ENCODE assay signal across 8 cellular contexts in the genomic region with DNA sequence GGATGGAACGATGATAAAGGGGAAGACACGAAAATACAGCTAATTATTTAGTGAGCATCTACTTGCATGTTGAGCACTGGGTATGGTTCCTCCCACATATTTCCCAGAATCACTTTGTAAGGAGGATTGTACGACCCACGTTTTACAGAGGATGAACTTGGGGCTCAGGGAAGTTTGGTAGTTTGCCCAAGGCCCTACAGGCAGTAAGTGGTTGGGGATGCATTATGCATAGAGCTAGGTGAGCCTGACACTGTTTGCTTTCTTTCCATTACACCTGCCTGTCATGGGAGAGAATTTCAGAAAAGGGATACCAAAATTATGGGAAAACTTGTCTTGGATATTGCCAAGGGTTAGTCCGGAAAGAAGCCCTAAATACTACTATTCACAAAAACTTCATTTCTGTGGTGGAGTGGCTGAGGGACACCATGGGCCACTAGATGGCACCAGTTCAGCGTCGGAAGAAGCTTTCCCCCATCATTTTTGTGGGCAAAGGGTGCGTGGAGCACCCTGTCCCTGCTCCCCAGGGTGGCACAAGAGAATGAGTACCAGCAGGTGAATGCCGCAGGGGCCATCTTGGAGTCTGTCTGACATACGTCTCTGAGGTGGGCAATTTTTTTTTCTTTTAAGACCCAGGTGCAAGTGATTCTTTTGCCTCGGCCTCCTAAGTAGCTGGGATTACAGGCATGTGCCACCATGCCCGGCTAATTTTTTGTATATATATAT. TPM values are rescaled to one million over a fixed set of nuclear protein-coding genes. Genes with fewer than 3 reads are reported as not detected.
A peak's percentile ranks its signal among the peaks of the same experiment; 100 is the strongest.
DNase-seq lines count a peak whose midpoint lies in the region; ATAC-seq and TF ChIP-seq lines count a peak whose summit lies in the region.

No MANE protein-coding gene starts in this region.

- no peak overlapping the region for H3K4me3 ChIP-seq in AG04450 (ENCODE audit: low read depth, low read length)
- no peak overlapping the region for H3K4me3 ChIP-seq in mesendoderm (ENCODE audit: low read length)

- no peak for ATAC-seq in GM21723 (IDR thresholded peaks at IDR 0.05; ENCODE audit: unreplicated experiment)

- peak overlapping the region; percentile 1 for H3K9ac ChIP-seq in mesendoderm (ENCODE audit: low read length)

- no peaks in the 10 kb centered on the region for H3K79me2 ChIP-seq in mesendoderm (ENCODE audit: control insufficient read depth, insufficient read depth, low read length)

- no peak overlapping the region for H3K23ac ChIP-seq in mesendoderm (ENCODE audit: low read length)

- POLR2A ChIA-PET in AG04450 (lab: Yijun Ruan, JAX) = interaction anchor here (0.8 kb wide), 1 partner anchor 348 kb away, joined by 3 read pairs; no protein-coding TSS in a partner anchor

- H3K4me1 ChIP-seq in mesendoderm (ENCODE audit: control insufficient read depth, low read depth, low read length) = no peaks in the 10 kb centered on the region

- no peaks in the 10 kb centered on the region for H3K9me3 ChIP-seq in AG04450 (ENCODE audit: control insufficient read depth, insufficient read depth, low read length)

- CTCF ChIA-PET in AG04450 (lab: Charles Lee) = interaction anchor here (0.5 to 6.5 kb wide), 22 partner anchors 9 to 846 kb away, joined by 3 to 178 read pairs (median 4); a partner anchor contains a TSS

- H2AK5ac ChIP-seq in mesendoderm (ENCODE audit: low read length) = no peak overlapping the region

- peak overlapping the region; percentile 69 for H3K56ac ChIP-seq in mesendoderm (ENCODE audit: low read length)

- no peak overlapping the region for H2BK15ac ChIP-seq in mesendoderm (replicated peaks; ENCODE audit: low read depth)

- H3K18ac ChIP-seq in mesendoderm (ENCODE audit: low read length) = no peak overlapping the region

- no peak overlapping the region for H2BK5ac ChIP-seq in mesendoderm (ENCODE audit: low read length)

- H4K8ac ChIP-seq in mesendoderm (ENCODE audit: low read depth, low read length) = no peak overlapping the region

- no peak overlapping the region for H3K4me2 ChIP-seq in mesendoderm (ENCODE audit: low read length)

- DNase-seq in AG04450 (ENCODE audit: low read depth, low spot score) (no peak), GM20000 (ENCODE audit: low spot score) (peak; percentile 56), NCI-H345 (lab: John Stamatoyannopoulos, UW) (peak; percentile 76), dermis blood vessel endothelial cell (peak; percentile 72), mesendoderm (peak; percentile 55)
- peak; percentile 42 to 51 for DNase-seq in activated CD4-positive, alpha-beta T cell treated with anti-CD3 and anti-CD28 coated beads for 4 hours
- peak; percentile 32 for DNase-seq in stimulated activated naive CD4-positive, alpha-beta T cell treated with Interleukin-2 at 50 U/mL for 16 hours (lab: John Stamatoyannopoulos, UW)

- no peak overlapping the region for H3K27ac ChIP-seq in AG04450 (ENCODE audit: low read depth, low read length)
- H3K27ac ChIP-seq in mesendoderm (ENCODE audit: low read depth, low read length) = no peak overlapping the region

- H3K27me3 ChIP-seq in AG04450 (ENCODE audit: control insufficient read depth, insufficient read depth, low read length) (peaks cover 5% of the 10 kb centered on the region), mesendoderm (ENCODE audit: insufficient read depth, low read length, poor library complexity) (no peaks in the 10 kb centered on the region)

- TF ChIP-seq CTCF in AG04450 (IDR thresholded peaks at IDR 0.05; ENCODE audit: low read depth, low read length) (peak; percentile 91), GM20000 (IDR thresholded peaks at IDR 0.05; ENCODE audit: extremely low read depth, missing control alignments) (peak; percentile 83)

- H2BK120ac ChIP-seq in mesendoderm (ENCODE audit: low read depth, low read length) = no peak overlapping the region

- no peaks in the 10 kb centered on the region for H3K79me1 ChIP-seq in mesendoderm (ENCODE audit: low read length)

- WGBS in mesendoderm (ENCODE audit: extremely low coverage, insufficient coverage, low lambda C conversion rate) = no CpG with 5 or more reads among the region's 12 CpGs

- no peaks in the 10 kb centered on the region for H3K36me3 ChIP-seq in mesendoderm (ENCODE audit: control insufficient read depth, insufficient read depth, low read length)

- H3K4ac ChIP-seq in mesendoderm (ENCODE audit: low read depth, low read length) = no peak overlapping the region

- no peak overlapping the region for H4K5ac ChIP-seq in mesendoderm (ENCODE audit: low read length)

RNA-seq across cellular contexts. Expression of a gene that starts 18.3 kb away (rescaled TPM):
- 5,423 and 5,450 TPM in 2 replicates for polyA plus RNA-seq in AG04450 (2011; rRNA removed)
- 692 and 788 TPM in 2 replicates for polyA minus RNA-seq in AG04450 (2011; rRNA and poly(A)+ RNA removed)
- 1,688 and 2,120 TPM in 2 replicates for total RNA-seq in dermis blood vessel endothelial cell
- polyA plus RNA-seq in mesendoderm (2013, experiment 1 of 2) = 4,812 TPM
- 4,866 TPM for polyA plus RNA-seq in mesendoderm (2013, experiment 2 of 2)

RNA-seq across cellular contexts. Expression of a gene that starts 23.5 kb away (rescaled TPM):
- polyA plus RNA-seq in AG04450 (2011; rRNA removed) = 31.9 and 47.6 TPM in 2 replicates
- 2.3 and 2.8 TPM in 2 replicates for polyA minus RNA-seq in AG04450 (2011; rRNA and poly(A)+ RNA removed)
- 13.4 and 14.1 TPM in 2 replicates for total RNA-seq in dermis blood vessel endothelial cell
- 35.0 TPM for polyA plus RNA-seq in mesendoderm (2013, experiment 1 of 2)
- 34.4 TPM for polyA plus RNA-seq in mesendoderm (2013, experiment 2 of 2)

RNA-seq across cellular contexts. Expression of a gene that starts 50.1 kb away (rescaled TPM):
- 70.7 and 80.6 TPM in 2 replicates for polyA plus RNA-seq in AG04450 (2011; rRNA removed)
- 69.1 and 96.6 TPM in 2 replicates for polyA minus RNA-seq in AG04450 (2011; rRNA and poly(A)+ RNA removed)
- total RNA-seq in dermis blood vessel endothelial cell = 32.2 and 36.4 TPM in 2 replicates
- 39.7 TPM for polyA plus RNA-seq in mesendoderm (2013, experiment 1 of 2)
- 40.0 TPM for polyA plus RNA-seq in mesendoderm (2013, experiment 2 of 2)

RNA-seq across cellular contexts. Expression of a gene that starts 51.3 kb away (rescaled TPM):
- polyA plus RNA-seq in AG04450 (2011; rRNA removed) = 0.11 and 0.19 TPM in 2 replicates
- polyA minus RNA-seq in AG04450 (2011; rRNA and poly(A)+ RNA removed) = 0.32 TPM in 1 of 2 replicates, not detected in the other
- 1.9 and 54.6 TPM in 2 replicates for total RNA-seq in dermis blood vessel endothelial cell
- polyA plus RNA-seq in mesendoderm (2013, experiment 1 of 2) = 13.0 TPM
- polyA plus RNA-seq in mesendoderm (2013, experiment 2 of 2) = 14.1 TPM
